In the genomic region with DNA sequence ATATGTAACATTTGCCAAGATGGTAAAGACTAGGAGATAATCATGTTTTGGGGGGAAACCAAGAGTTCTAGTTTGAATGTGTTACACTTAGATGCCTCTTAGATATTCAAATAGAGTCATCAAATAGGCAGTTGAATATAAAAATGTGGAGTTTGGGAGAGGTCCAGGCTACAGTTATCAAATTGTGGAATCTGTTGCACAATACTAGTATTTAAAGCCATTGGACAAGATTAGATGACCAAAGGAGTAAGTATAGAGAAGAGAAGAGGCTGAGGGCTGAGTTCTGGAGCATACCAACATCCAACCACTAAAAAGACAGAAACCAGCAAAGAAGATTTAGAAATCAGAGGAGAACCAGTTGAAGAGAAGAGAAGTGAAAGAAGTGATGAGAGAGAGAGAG, we compare ENCODE assay signal across 23 cellular contexts.
"Had no signal": no experiment of that assay in that cellular context is flagged by ENCODE, and none has a peak within 500 bp of the region (broad histone marks: within the 10 kb centered on the region; RNA-seq: fewer than 3 reads in every experiment).

No MANE protein-coding gene starts in this region.

- ATAC-seq: gastrocnemius medialis, heart right ventricle, left cardiac atrium, left lung, left ventricle myocardium superior, lower lobe of right lung, mucosa of descending colon had no signal

- FAIRE-seq: endothelial cell of umbilical vein, islet of Langerhans, keratinocyte had no signal

- H3K4me1 ChIP-seq: esophagus squamous epithelium, gastrocnemius medialis, heart right ventricle, left lung, lower lobe of right lung had no signal

- H3K27me3 ChIP-seq: esophagus squamous epithelium, gastrocnemius medialis, heart right ventricle, left lung had no signal

- H3K4me3 ChIP-seq: coronary artery, dorsolateral prefrontal cortex, esophagus squamous epithelium, gastrocnemius medialis, heart right ventricle, left lung, lower lobe of right lung, mucosa of descending colon had no signal

- H3K9me3 ChIP-seq: esophagus squamous epithelium, gastrocnemius medialis, heart right ventricle, lower lobe of right lung, mucosa of descending colon had no signal

- H3K36me3 ChIP-seq: esophagus squamous epithelium, gastrocnemius medialis, heart right ventricle, left lung, lower lobe of right lung had no signal

- H3K27ac ChIP-seq: coronary artery, dorsolateral prefrontal cortex, esophagus squamous epithelium, gastrocnemius medialis, heart right ventricle, left lung, lower lobe of right lung had no signal

- DNase-seq: dermis blood vessel endothelial cell; dorsolateral prefrontal cortex; effector CD4-positive, alpha-beta T cell; effector memory CD4-positive, alpha-beta T cell; esophagus squamous epithelium; foreskin fibroblast; foreskin melanocyte; gastrocnemius medialis; glutamatergic neuron; head of caudate nucleus; heart right ventricle; hippocampal formation; left cardiac atrium; left lung; left ventricle myocardium superior; lower lobe of right lung; mesenchymal stem cell; mucosa of descending colon; naive B cell had no signal
